20 cellular contexts compared by ENCODE assay signal in the genomic region with DNA sequence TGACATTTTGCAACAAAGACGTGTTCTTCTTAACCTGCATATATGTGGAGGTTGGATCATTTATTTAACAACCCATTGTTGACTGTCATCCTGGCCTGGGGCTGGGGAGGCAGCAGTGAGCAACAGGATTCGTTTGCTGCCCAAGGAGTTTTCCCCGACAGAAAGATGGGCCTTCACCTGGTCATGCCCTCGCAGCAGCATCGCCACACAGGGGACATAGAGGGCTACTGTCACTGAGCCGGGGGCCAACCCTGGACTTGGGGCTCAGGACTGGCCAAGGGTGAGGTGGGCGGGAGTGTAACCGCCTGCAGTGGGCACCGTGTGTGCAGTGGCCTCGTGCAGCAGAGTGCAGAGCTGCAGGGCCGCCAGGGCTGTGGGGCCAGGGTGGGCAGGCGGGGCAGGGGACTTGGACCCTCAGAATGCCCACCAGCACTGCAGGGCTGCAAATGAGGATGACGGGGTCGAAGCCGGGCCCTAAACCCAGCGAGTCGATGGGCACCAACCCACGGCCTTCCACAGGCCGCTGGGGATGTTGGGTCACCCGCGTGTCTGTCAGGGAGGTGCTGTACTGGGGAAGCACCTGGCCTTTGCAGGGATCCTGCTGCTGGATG. TPM values are rescaled to one million over a fixed set of nuclear protein-coding genes. Genes with fewer than 3 reads are reported as not detected.
DNase-seq lines count a peak whose midpoint lies in the region; ATAC-seq, FAIRE-seq and TF ChIP-seq lines count a peak whose summit lies in the region.
"Had no signal": no experiment of that assay in that cellular context is flagged by ENCODE, and none has a peak within 500 bp of the region (broad histone marks: within the 10 kb centered on the region; RNA-seq: fewer than 3 reads in every experiment).

No MANE protein-coding gene starts in this region.

- TF ChIP-seq EP300 in upper lobe of left lung (IDR thresholded peaks at IDR 0.05), result no peak

- TF ChIP-seq CTCF in NB4 (IDR thresholded peaks at IDR 0.05; ENCODE audit: low read depth, low read length) (peak; percentile 43), epithelial cell of esophagus (IDR thresholded peaks at IDR 0.05; ENCODE audit: insufficient read depth, low read depth, low read length, missing control alignments) (peak; percentile 14), upper lobe of left lung (IDR thresholded peaks at IDR 0.05) (no peak)

- H3K4me3 ChIP-seq in NB4 (ENCODE audit: low read depth, low read length) (no peak overlapping the region), epithelial cell of esophagus (ENCODE audit: low read length) (no peak overlapping the region), upper lobe of left lung (no peak overlapping the region)
- H3K4me3 ChIP-seq: colonic mucosa, hepatocyte, vagina had no signal

- no peak for DNase-seq in GM12891 (ENCODE audit: insufficient read length, low spot score)
- DNase-seq in NB4 (ENCODE audit: low read depth), result no peak
- no peak for DNase-seq in epithelial cell of esophagus (ENCODE audit: low read depth)
- peak in 1 of 2 donors; percentile 88 for DNase-seq in upper lobe of left lung
- no peak for DNase-seq in NCI-H1436 (lab: John Stamatoyannopoulos, UW)
- DNase-seq in Right ventricle myocardium superior, result no peak
- DNase-seq: activated CD4-positive, alpha-beta T cell treated with anti-CD3 and anti-CD28 coated beads for 4 hours; CD8-positive, alpha-beta T cell; colonic mucosa; left ventricle myocardium superior; NCI-H1694 treated with DMSO at 0.1 percent for 48 hours; NCI-H510A; stimulated activated CD4-positive, alpha-beta T cell treated with anti-CD3 and anti-CD28 coated beads, Interleukin-4, amount 100 ng/mL, for 1 hour had no signal

- 88 to 90% methylated on average over 20 to 21 of the region's 21 CpGs for WGBS in upper lobe of left lung, 2 donors

- intact Hi-C loops in Right ventricle myocardium superior (cut with DNase I), result no loop called here

- peak; percentile 0 to 5 for ATAC-seq in upper lobe of left lung (ENCODE audit: low FRiP score in 2 of 2)
- ATAC-seq in GM19324 (IDR thresholded peaks at IDR 0.05; ENCODE audit: low FRiP score, unreplicated experiment), result no peak
- no peak for ATAC-seq in Right ventricle myocardium superior (ENCODE audit: poor library complexity)
- ATAC-seq: CD8-positive, alpha-beta T cell; esophagus mucosa; left ventricle myocardium superior; naive thymus-derived CD8-positive, alpha-beta T cell; Panc1; right cardiac atrium had no signal

- TF ChIP-seq POLR2A in GM12891 (IDR thresholded peaks at IDR 0.05; ENCODE audit: low read depth, low read length), result no peak
- no peak for TF ChIP-seq POLR2A in NB4 (IDR thresholded peaks at IDR 0.05; ENCODE audit: extremely low read depth, insufficient read length)
- TF ChIP-seq POLR2A in upper lobe of left lung (IDR thresholded peaks at IDR 0.05), result no peak

- peaks cover 0 to 4% (median 0%) of the 10 kb centered on the region in 4 donors for H3K36me3 ChIP-seq in upper lobe of left lung
- H3K36me3 ChIP-seq: colonic mucosa, vagina had no signal

- H3K4me1 ChIP-seq in upper lobe of left lung, result peaks cover 10 to 25% (median 14%) of the 10 kb centered on the region in 4 donors
- H3K4me1 ChIP-seq: colonic mucosa had no signal

- H3K9me3 ChIP-seq in upper lobe of left lung, result no peaks in the 10 kb centered on the region
- H3K9me3 ChIP-seq: colonic mucosa, vagina had no signal

- H3K27me3 ChIP-seq in upper lobe of left lung, result no peaks in the 10 kb centered on the region
- H3K27me3 ChIP-seq: colonic mucosa, hepatocyte, vagina had no signal

- FAIRE-seq in GM12891 (lab: Jason Lieb, UNC), result peak; percentile 48

- no peak overlapping the region for H3K27ac ChIP-seq in upper lobe of left lung
- H3K27ac ChIP-seq: colonic mucosa, hepatocyte, vagina had no signal

TF ChIP-seq in GM12891, 5 proteins besides CTCF, POLR2A, EP300 and RAD21:
- TF ChIP-seq PAX5 (IDR thresholded peaks at IDR 0.05; ENCODE audit: insufficient read depth, low read length, severe bottlenecking), result no peak
- TF ChIP-seq SPI1 (IDR thresholded peaks at IDR 0.05; ENCODE audit: low read depth, low read length), result no peak
- TF ChIP-seq POU2F2 (IDR thresholded peaks at IDR 0.05; ENCODE audit: low read depth, low read length), result no peak
- TF ChIP-seq POLR2AphosphoS5 (IDR thresholded peaks at IDR 0.05; ENCODE audit: low read depth, low read length), result no peak
- no peak for TF ChIP-seq TAF1 (IDR thresholded peaks at IDR 0.05; ENCODE audit: low read depth, low read length)
TF ChIP-seq in GM12891: peak in this region for 0.

RNA-seq across cellular contexts. Expression of a gene that starts 11.8 kb away (rescaled TPM):
- 90.4 TPM for polyA plus RNA-seq in GM12891 (2012; ENCODE audit: low read depth, missing spikeins)
- total RNA-seq in upper lobe of left lung (100 to 1,000 TPM in 1 of 6 donors, 10 to 100 TPM in 5; 49.9 to 108 (median 63.8) TPM), Right ventricle myocardium superior (50.5 TPM)

Comparison
In these comparisons a context has a peak if more than half of its experiments do, and no peak if none do; other contexts are left out.
1. CTCF ChIP-seq: peak in NB4 (single experiment) and epithelial cell of esophagus (single experiment); none in upper lobe of left lung (0 of 6).
2. ATAC-seq: peak in upper lobe of left lung (2 of 2); none in GM19324 (single experiment) and Right ventricle myocardium superior (single experiment).